8 cellular contexts compared by ENCODE assay signal in the genomic region with DNA sequence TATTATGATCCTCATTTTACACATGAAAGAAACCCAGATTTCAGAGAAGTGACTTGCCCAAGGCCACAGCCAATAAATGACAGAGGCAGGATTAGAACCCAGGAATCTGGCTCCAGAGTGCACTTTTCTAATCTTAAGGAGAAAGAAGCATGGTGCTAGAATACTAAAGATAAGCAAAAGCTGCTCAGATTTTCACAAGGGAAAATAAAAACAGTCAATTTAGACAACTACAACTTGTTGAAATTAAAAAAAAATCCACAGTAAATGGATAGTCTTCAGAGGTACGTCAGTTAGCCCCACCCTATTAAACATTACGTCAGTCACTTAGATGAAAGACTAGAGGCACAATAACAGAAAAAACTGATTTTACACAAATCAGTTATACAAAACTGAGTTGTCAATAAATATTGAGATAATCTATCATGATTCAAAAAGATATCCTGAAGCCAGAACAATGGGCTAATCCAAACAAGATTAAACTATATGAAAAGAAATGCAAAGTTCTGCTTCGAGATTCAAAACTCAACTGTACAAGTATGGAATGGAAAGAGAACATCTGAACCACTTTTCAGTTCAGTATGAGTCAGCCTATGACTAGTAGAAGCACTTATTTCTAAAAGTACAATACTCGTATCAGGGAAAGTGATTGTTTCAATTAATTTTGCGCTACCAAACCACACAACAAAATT. TPM values are rescaled to one million over a fixed set of nuclear protein-coding genes. Genes with fewer than 3 reads are reported as not detected.
A peak's percentile ranks its signal among the peaks of the same experiment; 100 is the strongest.
DNase-seq lines count a peak whose midpoint lies in the region; ATAC-seq, FAIRE-seq and TF ChIP-seq lines count a peak whose summit lies in the region.

No MANE protein-coding gene starts in this region.

- peak overlapping the region; percentile 51 for H3K4me3 ChIP-seq in PC-3 (ENCODE audit: low read length)
- peak overlapping the region in 1 of 2 donors; percentile 7 for H3K4me3 ChIP-seq in esophagus (ENCODE audit: low read depth in 1 of 2, low read length in 2 of 2)

- H3K9me3 ChIP-seq in PC-3 (ENCODE audit: low read length): no peaks in the 10 kb centered on the region
- no peaks in the 10 kb centered on the region for H3K9me3 ChIP-seq in esophagus (ENCODE audit: control insufficient read depth in 2 of 2, insufficient read depth in 1 of 2, low read depth in 1 of 2, low read length in 1 of 2)

- no peak for TF ChIP-seq CTCF in PC-3 (conservative IDR thresholded peaks at IDR 0.05; ENCODE audit: low read depth, low read length)

- H3F3A ChIP-seq in PC-3 (ENCODE audit: low read length, unreplicated experiment): no peaks in the 10 kb centered on the region

- BruUV-seq in PC-3 (replicated peaks; lab: Mats Ljungman, UMichigan): no TSS peak

- FAIRE-seq in GM12891 (lab: Jason Lieb, UNC): peak; percentile 33

- H3K27me3 ChIP-seq in PC-3 (ENCODE audit: low read length) (no peaks in the 10 kb centered on the region), esophagus (ENCODE audit: control insufficient read depth in 1 of 2, insufficient read depth in 2 of 2, low read length in 2 of 2) (no peaks in the 10 kb centered on the region)

- H2AFZ ChIP-seq in PC-3 (ENCODE audit: low read length): no peak overlapping the region

- POLR2A ChIA-PET in PC-3 (lab: Charles Lee; ENCODE audit: unreplicated experiment): no interaction called here

- H3K9ac ChIP-seq in PC-3 (ENCODE audit: low read length): peak overlapping the region; percentile 20; the same call in 1 of the 2 replicates

- H3K4me1 ChIP-seq in PC-3 (ENCODE audit: insufficient read depth, low read length): peaks cover 58% of the 10 kb centered on the region
- peaks cover 0 to 2% of the 10 kb centered on the region in 2 donors for H3K4me1 ChIP-seq in esophagus (ENCODE audit: control insufficient read depth in 2 of 2, insufficient read depth in 2 of 2, low read length in 1 of 2)

- peak overlapping the region; percentile 67 for H3K27ac ChIP-seq in PC-3 (ENCODE audit: low read length)
- peak overlapping the region; percentile 60 to 78 for H3K27ac ChIP-seq in esophagus (ENCODE audit: low read depth in 2 of 2, low read length in 1 of 2)

- ATAC-seq in PC-3: peak; percentile 60
- peak; percentile 80 for ATAC-seq in sciatic nerve

- no peaks in the 10 kb centered on the region for H3K9me2 ChIP-seq in PC-3 (replicated peaks; ENCODE audit: low read length)

- peak overlapping the region; percentile 79 for H3K4me2 ChIP-seq in PC-3 (ENCODE audit: low read length)

- CTCF ChIA-PET in PC-3 (lab: Charles Lee): no interaction called here

- H4K20me1 ChIP-seq in PC-3 (ENCODE audit: low read length): peaks cover 20% of the 10 kb centered on the region; the same call in 1 of the 2 replicates

- intact Hi-C loops in PC-3 (cut with micrococcal nuclease) (loop anchor here (10.0 kb wide), 1 partner anchor 46 kb away; no protein-coding TSS in a partner anchor), sciatic nerve (cut with DNase I) (no loop called here)

- peaks cover under 1% of the 10 kb centered on the region; the same call in 1 of the 2 replicates for H3K36me3 ChIP-seq in PC-3 (ENCODE audit: low read depth, low read length)
- no peaks in the 10 kb centered on the region for H3K36me3 ChIP-seq in esophagus (ENCODE audit: control insufficient read depth in 2 of 2, insufficient read depth in 2 of 2, low read length in 1 of 2)

- peaks cover 98% of the 10 kb centered on the region for H3K79me2 ChIP-seq in PC-3 (ENCODE audit: low read length)

- WGBS in esophagus, 2 donors: 21 to 25% methylated on average over 5 of the region's 5 CpGs

- DNase-seq in GM12891 (ENCODE audit: insufficient read length, low spot score) (no peak), HCEC 1CT (peak; percentile 80), PC-3 (peak; percentile 51), sciatic nerve (ENCODE audit: low spot score) (no peak), NCI-H146 treated with DMSO at 0.1 percent for 48 hours (lab: John Stamatoyannopoulos, UW; ENCODE audit: unreplicated experiment) (no peak), NCI-H2196 (lab: John Stamatoyannopoulos, UW; ENCODE audit: unreplicated experiment) (no peak), NCI-H82 treated with DMSO at 0.1 percent for 48 hours (lab: John Stamatoyannopoulos, UW; ENCODE audit: unreplicated experiment) (no peak)

- no peak for TF ChIP-seq POLR2A in GM12891 (IDR thresholded peaks at IDR 0.05; ENCODE audit: low read depth, low read length)

TF ChIP-seq in GM12891, 5 proteins besides CTCF, POLR2A, EP300 and RAD21:
- TF ChIP-seq SPI1 (IDR thresholded peaks at IDR 0.05; ENCODE audit: low read depth, low read length) (no peak), PAX5 (IDR thresholded peaks at IDR 0.05; ENCODE audit: insufficient read depth, low read length, severe bottlenecking) (no peak), TAF1 (IDR thresholded peaks at IDR 0.05; ENCODE audit: low read depth, low read length) (no peak), POLR2AphosphoS5 (IDR thresholded peaks at IDR 0.05; ENCODE audit: low read depth, low read length) (no peak), POU2F2 (IDR thresholded peaks at IDR 0.05; ENCODE audit: low read depth, low read length) (no peak)

RNA-seq across cellular contexts. Expression of a gene that starts 9.3 kb away (rescaled TPM):
- 7.2 TPM for polyA plus RNA-seq in GM12891 (2012; ENCODE audit: low read depth, missing spikeins)
- total RNA-seq in PC-3 (2014; rRNA removed) (23.7 and 30.8 TPM in 2 replicates), sciatic nerve (92.6 TPM)
- 1 to 10 TPM; 4.0 to 7.4 TPM for polyA plus RNA-seq in esophagus

RNA-seq across cellular contexts. Expression of a gene that starts 56.6 kb away (rescaled TPM):
- polyA plus RNA-seq in GM12891 (2012; ENCODE audit: low read depth, missing spikeins): not detected
- total RNA-seq in PC-3 (2014; rRNA removed): not detected in 2 replicates
- under 1 TPM; 0.08 to 0.20 TPM for polyA plus RNA-seq in esophagus
- total RNA-seq in sciatic nerve: 12.8 TPM

Comparison
In these comparisons a context has a peak if more than half of its experiments do, and no peak if none do; other contexts are left out.
1. DNase-seq: peak in HCEC 1CT (single experiment) and PC-3 (single experiment); none in GM12891 (single experiment), sciatic nerve (single experiment), NCI-H146 treated with DMSO at 0.1 percent for 48 hours (single experiment), NCI-H2196 (single experiment) and NCI-H82 treated with DMSO at 0.1 percent for 48 hours (single experiment).
2. RNA of a gene that starts 56.6 kb away (total RNA-seq): 12.8 TPM in sciatic nerve (single experiment); not detected in PC-3; every median in the first group is over 10 times any median in the second.